Comparison of ENCODE assay signal across 1 cellular context in the genomic region with DNA sequence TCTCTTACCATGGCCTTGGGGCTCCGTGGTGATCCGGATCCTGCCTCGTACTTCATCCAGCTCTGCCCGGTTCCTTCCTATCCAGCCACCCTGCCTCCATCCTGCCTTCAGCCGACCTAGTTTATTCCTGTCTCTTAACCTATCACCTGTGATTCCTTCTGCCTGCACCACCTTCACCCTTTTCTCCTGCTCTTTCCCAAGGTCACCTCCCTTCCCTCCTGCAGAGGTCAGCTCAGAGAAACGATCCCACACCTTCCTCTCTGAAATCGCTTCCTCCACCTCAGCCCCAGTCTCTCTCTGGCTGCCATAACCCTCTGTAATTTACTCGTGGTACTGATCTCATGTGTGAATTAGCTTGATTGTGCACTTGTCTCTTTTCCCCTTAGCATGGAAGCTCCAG.
TF ChIP-seq lines count a peak whose summit lies in the region.

No MANE protein-coding gene starts in this region.

TF ChIP-seq in K562, 482 proteins besides CTCF, POLR2A, EP300 and RAD21 (continued from another document):
- no peak for TF ChIP-seq GABPB2 (CRISPR knock-in tag; conservative IDR thresholded peaks at IDR 0.05)
